Comparison of ENCODE assay signal across 2 cellular contexts in the genomic region with DNA sequence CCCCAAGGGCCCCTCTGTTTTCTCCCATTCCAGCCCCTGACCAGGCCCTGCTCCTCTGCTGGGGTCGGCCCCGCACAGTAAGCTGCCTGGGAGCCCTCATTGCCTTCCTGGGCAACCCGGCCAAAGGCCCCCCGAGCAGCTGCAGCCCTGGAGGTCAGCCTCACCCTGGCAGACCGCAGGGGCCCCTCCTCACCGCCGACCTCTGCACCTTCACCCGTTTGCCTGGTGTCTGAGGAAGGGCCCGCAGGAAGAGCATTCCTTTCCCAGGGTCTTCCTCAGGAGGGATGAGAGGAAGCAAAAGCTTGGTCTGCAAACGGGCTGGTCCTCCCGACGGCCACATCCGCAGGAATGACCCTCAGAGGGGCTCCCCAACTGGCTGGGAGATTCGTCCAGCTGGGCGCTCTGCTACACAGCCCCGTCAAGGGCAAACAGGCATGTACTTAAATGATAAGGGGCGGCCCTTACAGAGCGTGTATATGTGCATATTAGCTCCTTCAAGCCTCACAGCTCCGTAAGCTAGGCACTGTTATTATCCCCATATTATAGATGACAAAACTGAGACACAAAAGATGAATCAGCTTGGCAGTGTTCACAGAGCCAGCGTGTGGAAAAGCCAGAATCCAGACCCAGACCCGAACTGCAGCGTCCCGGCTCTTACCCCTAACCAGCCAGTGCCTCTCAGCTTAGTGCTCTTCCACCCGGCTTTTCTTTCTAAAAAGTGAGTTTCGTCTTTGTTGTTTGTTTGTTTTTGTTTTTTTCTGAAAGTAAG.
TF ChIP-seq lines count a peak whose summit lies in the region.

No MANE protein-coding gene starts in this region.

TF ChIP-seq in K562, 482 proteins besides CTCF, POLR2A, EP300 and RAD21:
- no peak for TF ChIP-seq PYGO2 (tag; IDR thresholded peaks at IDR 0.05)
- TF ChIP-seq ZNF696 (CRISPR knock-in tag; conservative IDR thresholded peaks at IDR 0.05), result no peak
- no peak for TF ChIP-seq BCOR (IDR thresholded peaks at IDR 0.05)
- TF ChIP-seq ZNF444 (CRISPR knock-in tag; IDR thresholded peaks at IDR 0.05), result no peak
- TF ChIP-seq ZNF134 (CRISPR knock-in tag; conservative IDR thresholded peaks at IDR 0.05), result no peak
- no peak for TF ChIP-seq CREB3 (tag; conservative IDR thresholded peaks at IDR 0.05; ENCODE audit: low read depth)
- TF ChIP-seq, protein P1, sequence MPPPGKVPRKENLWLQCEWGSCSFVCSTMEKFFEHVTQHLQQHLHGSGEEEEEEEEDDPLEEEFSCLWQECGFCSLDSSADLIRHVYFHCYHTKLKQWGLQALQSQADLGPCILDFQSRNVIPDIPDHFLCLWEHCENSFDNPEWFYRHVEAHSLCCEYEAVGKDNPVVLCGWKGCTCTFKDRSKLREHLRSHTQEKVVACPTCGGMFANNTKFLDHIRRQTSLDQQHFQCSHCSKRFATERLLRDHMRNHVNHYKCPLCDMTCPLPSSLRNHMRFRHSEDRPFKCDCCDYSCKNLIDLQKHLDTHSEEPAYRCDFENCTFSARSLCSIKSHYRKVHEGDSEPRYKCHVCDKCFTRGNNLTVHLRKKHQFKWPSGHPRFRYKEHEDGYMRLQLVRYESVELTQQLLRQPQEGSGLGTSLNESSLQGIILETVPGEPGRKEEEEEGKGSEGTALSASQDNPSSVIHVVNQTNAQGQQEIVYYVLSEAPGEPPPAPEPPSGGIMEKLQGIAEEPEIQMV (tag; conservative IDR thresholded peaks at IDR 0.05; ENCODE audit: low read depth), result 0 out of 2 replicates have a peak, but pooled peaks have one; percentile 28
- TF ChIP-seq TFE3 (CRISPR knock-in tag; IDR thresholded peaks at IDR 0.05), result no peak
- peak; percentile 66 for TF ChIP-seq RBM25 (IDR thresholded peaks at IDR 0.05; ENCODE audit: low read depth, low read length, severe bottlenecking)

TF ChIP-seq in GM12891, 5 proteins besides CTCF, POLR2A, EP300 and RAD21:
- TF ChIP-seq POLR2AphosphoS5 (IDR thresholded peaks at IDR 0.05; ENCODE audit: low read depth, low read length) (no peak), PAX5 (IDR thresholded peaks at IDR 0.05; ENCODE audit: insufficient read depth, low read length, severe bottlenecking) (no peak), POU2F2 (IDR thresholded peaks at IDR 0.05; ENCODE audit: low read depth, low read length) (no peak), SPI1 (IDR thresholded peaks at IDR 0.05; ENCODE audit: low read depth, low read length) (no peak), TAF1 (IDR thresholded peaks at IDR 0.05; ENCODE audit: low read depth, low read length) (no peak)
